1 cellular context compared by ENCODE assay signal in the genomic region with DNA sequence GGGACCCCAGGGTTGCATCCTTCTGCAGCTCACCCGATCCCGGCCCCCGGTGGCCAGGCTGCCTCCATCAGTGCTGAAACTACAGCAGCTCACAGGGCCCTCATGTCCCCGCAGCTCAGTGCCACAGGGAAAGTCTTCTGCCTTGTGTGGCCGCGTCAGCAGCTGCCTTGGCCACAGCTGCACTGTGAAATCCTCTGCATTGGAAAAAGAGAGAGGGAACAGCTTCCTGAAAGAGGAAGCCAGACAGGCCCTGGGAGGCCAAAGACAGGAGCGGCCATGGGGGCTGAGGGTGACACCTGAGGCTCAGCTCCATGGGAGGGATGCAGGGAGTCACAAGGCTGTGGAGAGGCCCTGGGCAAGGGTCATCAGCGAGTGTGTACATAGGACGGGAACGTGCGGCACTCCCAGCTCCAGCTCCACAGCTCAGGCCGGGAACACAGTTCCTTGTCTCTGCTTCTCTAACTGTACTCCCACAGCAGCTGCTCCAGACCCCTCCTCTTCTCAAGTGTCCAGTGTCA.
TF ChIP-seq lines count a peak whose summit lies in the region.

No MANE protein-coding gene starts in this region.

TF ChIP-seq in HepG2, 621 proteins besides CTCF, POLR2A, EP300 and RAD21 (continues in another document):
- TF ChIP-seq ZNF431 (CRISPR knock-in tag; IDR thresholded peaks at IDR 0.05; ENCODE audit: borderline replicate concordance, low read depth), result no peak
- TF ChIP-seq, protein P1, sequence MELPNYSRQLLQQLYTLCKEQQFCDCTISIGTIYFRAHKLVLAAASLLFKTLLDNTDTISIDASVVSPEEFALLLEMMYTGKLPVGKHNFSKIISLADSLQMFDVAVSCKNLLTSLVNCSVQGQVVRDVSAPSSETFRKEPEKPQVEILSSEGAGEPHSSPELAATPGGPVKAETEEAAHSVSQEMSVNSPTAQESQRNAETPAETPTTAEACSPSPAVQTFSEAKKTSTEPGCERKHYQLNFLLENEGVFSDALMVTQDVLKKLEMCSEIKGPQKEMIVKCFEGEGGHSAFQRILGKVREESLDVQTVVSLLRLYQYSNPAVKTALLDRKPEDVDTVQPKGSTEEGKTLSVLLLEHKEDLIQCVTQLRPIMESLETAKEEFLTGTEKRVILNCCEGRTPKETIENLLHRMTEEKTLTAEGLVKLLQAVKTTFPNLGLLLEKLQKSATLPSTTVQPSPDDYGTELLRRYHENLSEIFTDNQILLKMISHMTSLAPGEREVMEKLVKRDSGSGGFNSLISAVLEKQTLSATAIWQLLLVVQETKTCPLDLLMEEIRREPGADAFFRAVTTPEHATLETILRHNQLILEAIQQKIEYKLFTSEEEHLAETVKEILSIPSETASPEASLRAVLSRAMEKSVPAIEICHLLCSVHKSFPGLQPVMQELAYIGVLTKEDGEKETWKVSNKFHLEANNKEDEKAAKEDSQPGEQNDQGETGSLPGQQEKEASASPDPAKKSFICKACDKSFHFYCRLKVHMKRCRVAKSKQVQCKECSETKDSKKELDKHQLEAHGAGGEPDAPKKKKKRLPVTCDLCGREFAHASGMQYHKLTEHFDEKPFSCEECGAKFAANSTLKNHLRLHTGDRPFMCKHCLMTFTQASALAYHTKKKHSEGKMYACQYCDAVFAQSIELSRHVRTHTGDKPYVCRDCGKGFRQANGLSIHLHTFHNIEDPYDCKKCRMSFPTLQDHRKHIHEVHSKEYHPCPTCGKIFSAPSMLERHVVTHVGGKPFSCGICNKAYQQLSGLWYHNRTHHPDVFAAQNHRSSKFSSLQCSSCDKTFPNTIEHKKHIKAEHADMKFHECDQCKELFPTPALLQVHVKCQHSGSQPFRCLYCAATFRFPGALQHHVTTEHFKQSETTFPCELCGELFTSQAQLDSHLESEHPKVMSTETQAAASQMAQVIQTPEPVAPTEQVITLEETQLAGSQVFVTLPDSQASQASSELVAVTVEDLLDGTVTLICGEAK (IDR thresholded peaks at IDR 0.05), result no peak
- TF ChIP-seq, protein P1 (CRISPR knock-in tag; IDR thresholded peaks at IDR 0.05), result peak; percentile 68
- TF ChIP-seq, protein P2, sequence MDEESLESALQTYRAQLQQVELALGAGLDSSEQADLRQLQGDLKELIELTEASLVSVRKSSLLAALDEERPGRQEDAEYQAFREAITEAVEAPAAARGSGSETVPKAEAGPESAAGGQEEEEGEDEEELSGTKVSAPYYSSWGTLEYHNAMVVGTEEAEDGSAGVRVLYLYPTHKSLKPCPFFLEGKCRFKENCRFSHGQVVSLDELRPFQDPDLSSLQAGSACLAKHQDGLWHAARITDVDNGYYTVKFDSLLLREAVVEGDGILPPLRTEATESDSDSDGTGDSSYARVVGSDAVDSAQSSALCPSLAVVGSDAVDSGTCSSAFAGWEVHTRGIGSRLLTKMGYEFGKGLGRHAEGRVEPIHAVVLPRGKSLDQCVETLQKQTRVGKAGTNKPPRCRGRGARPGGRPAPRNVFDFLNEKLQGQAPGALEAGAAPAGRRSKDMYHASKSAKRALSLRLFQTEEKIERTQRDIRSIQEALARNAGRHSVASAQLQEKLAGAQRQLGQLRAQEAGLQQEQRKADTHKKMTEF (CRISPR knock-in tag; IDR thresholded peaks at IDR 0.05), result peak; percentile 34; the same call in 1 of the 2 replicates
- TF ChIP-seq ZC3H4 (CRISPR knock-in tag; IDR thresholded peaks at IDR 0.05; ENCODE audit: borderline replicate concordance), result no peak
- TF ChIP-seq, protein P3, sequence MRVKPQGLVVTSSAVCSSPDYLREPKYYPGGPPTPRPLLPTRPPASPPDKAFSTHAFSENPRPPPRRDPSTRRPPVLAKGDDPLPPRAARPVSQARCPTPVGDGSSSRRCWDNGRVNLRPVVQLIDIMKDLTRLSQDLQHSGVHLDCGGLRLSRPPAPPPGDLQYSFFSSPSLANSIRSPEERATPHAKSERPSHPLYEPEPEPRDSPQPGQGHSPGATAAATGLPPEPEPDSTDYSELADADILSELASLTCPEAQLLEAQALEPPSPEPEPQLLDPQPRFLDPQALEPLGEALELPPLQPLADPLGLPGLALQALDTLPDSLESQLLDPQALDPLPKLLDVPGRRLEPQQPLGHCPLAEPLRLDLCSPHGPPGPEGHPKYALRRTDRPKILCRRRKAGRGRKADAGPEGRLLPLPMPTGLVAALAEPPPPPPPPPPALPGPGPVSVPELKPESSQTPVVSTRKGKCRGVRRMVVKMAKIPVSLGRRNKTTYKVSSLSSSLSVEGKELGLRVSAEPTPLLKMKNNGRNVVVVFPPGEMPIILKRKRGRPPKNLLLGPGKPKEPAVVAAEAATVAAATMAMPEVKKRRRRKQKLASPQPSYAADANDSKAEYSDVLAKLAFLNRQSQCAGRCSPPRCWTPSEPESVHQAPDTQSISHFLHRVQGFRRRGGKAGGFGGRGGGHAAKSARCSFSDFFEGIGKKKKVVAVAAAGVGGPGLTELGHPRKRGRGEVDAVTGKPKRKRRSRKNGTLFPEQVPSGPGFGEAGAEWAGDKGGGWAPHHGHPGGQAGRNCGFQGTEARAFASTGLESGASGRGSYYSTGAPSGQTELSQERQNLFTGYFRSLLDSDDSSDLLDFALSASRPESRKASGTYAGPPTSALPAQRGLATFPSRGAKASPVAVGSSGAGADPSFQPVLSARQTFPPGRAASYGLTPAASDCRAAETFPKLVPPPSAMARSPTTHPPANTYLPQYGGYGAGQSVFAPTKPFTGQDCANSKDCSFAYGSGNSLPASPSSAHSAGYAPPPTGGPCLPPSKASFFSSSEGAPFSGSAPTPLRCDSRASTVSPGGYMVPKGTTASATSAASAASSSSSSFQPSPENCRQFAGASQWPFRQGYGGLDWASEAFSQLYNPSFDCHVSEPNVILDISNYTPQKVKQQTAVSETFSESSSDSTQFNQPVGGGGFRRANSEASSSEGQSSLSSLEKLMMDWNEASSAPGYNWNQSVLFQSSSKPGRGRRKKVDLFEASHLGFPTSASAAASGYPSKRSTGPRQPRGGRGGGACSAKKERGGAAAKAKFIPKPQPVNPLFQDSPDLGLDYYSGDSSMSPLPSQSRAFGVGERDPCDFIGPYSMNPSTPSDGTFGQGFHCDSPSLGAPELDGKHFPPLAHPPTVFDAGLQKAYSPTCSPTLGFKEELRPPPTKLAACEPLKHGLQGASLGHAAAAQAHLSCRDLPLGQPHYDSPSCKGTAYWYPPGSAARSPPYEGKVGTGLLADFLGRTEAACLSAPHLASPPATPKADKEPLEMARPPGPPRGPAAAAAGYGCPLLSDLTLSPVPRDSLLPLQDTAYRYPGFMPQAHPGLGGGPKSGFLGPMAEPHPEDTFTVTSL (CRISPR knock-in tag; IDR thresholded peaks at IDR 0.05; ENCODE audit: borderline replicate concordance), result peak; percentile 50; the same call in 1 of the 2 replicates
- no peak for TF ChIP-seq ZNF614 (CRISPR knock-in tag; IDR thresholded peaks at IDR 0.05; ENCODE audit: borderline replicate concordance)
- TF ChIP-seq, protein P4, sequence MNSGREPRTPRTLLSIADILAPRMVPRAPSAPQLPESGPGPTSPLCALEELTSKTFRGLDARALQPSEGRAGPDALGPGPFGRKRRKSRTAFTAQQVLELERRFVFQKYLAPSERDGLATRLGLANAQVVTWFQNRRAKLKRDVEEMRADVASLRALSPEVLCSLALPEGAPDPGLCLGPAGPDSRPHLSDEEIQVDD (CRISPR knock-in tag; IDR thresholded peaks at IDR 0.05; ENCODE audit: borderline replicate concordance), result no peak
- TF ChIP-seq ZNF331 (CRISPR knock-in tag; IDR thresholded peaks at IDR 0.05), result peak; percentile 72
- TF ChIP-seq ZNF569 (CRISPR knock-in tag; IDR thresholded peaks at IDR 0.05; ENCODE audit: borderline replicate concordance), result 0 out of 2 replicates have a peak, but pooled peaks have one; percentile 40
- no peak for TF ChIP-seq ZKSCAN5 (CRISPR knock-in tag; IDR thresholded peaks at IDR 0.05)
- TF ChIP-seq HMGA1 (CRISPR knock-in tag; conservative IDR thresholded peaks at IDR 0.05), result no peak
- TF ChIP-seq ZMYM3 (CRISPR knock-in tag; IDR thresholded peaks at IDR 0.05), result peak; percentile 55; the same call in 1 of the 2 replicates
- TF ChIP-seq DPF2 (CRISPR knock-in tag; IDR thresholded peaks at IDR 0.05; ENCODE audit: borderline replicate concordance, low read depth), result peak; percentile 70; the same call in 1 of the 2 replicates
- TF ChIP-seq MAFK (conservative IDR thresholded peaks at IDR 0.05 in 1 of 2, IDR thresholded peaks at IDR 0.05 in 1 of 2; ENCODE audit: low read length in 2 of 2), result no peak
- no peak for TF ChIP-seq SALL2 (CRISPR knock-in tag; IDR thresholded peaks at IDR 0.05)
- TF ChIP-seq GPN1 (CRISPR knock-in tag; IDR thresholded peaks at IDR 0.05; ENCODE audit: borderline replicate concordance), result no peak
- 0 out of 2 replicates have a peak, but pooled peaks have one; percentile 31 for TF ChIP-seq ZNF225 (CRISPR knock-in tag; IDR thresholded peaks at IDR 0.05)
- TF ChIP-seq MTF1 (CRISPR knock-in tag; IDR thresholded peaks at IDR 0.05), result no peak
- no peak for TF ChIP-seq NR3C1 (CRISPR knock-in tag; IDR thresholded peaks at IDR 0.05)
- TF ChIP-seq, protein P5, sequence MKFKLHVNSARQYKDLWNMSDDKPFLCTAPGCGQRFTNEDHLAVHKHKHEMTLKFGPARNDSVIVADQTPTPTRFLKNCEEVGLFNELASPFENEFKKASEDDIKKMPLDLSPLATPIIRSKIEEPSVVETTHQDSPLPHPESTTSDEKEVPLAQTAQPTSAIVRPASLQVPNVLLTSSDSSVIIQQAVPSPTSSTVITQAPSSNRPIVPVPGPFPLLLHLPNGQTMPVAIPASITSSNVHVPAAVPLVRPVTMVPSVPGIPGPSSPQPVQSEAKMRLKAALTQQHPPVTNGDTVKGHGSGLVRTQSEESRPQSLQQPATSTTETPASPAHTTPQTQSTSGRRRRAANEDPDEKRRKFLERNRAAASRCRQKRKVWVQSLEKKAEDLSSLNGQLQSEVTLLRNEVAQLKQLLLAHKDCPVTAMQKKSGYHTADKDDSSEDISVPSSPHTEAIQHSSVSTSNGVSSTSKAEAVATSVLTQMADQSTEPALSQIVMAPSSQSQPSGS (CRISPR knock-in tag; IDR thresholded peaks at IDR 0.05), result 0 out of 2 replicates have a peak, but pooled peaks have one; percentile 33
- TF ChIP-seq ZKSCAN8 (CRISPR knock-in tag; IDR thresholded peaks at IDR 0.05; ENCODE audit: borderline replicate concordance), result no peak
- no peak for TF ChIP-seq SMYD3 (CRISPR knock-in tag; IDR thresholded peaks at IDR 0.05)
- no peak for TF ChIP-seq ZSCAN30 (CRISPR knock-in tag; IDR thresholded peaks at IDR 0.05)
- 0 out of 2 replicates have a peak, but pooled peaks have one; percentile 27 for TF ChIP-seq ZNF724P (CRISPR knock-in tag; IDR thresholded peaks at IDR 0.05; ENCODE audit: borderline replicate concordance)
- peak; percentile 87; the same call in 1 of the 2 replicates for TF ChIP-seq KAT7 (CRISPR knock-in tag; IDR thresholded peaks at IDR 0.05; ENCODE audit: borderline replicate concordance)
- TF ChIP-seq SP2 (CRISPR knock-in tag; IDR thresholded peaks at IDR 0.05), result 0 out of 2 replicates have a peak, but pooled peaks have one; percentile 37
- TF ChIP-seq ZNF644 (CRISPR knock-in tag; IDR thresholded peaks at IDR 0.05; ENCODE audit: low read depth), result no peak
- peak; percentile 81 for TF ChIP-seq HNF4G (IDR thresholded peaks at IDR 0.05; ENCODE audit: borderline replicate concordance, low read depth, low read length)
- peak; percentile 87 for TF ChIP-seq HNF4G (CRISPR knock-in tag; IDR thresholded peaks at IDR 0.05; ENCODE audit: borderline replicate concordance, low read depth)
- TF ChIP-seq JARID2 (CRISPR knock-in tag; IDR thresholded peaks at IDR 0.05; ENCODE audit: insufficient replicate concordance), result no peak
- peak; percentile 86 for TF ChIP-seq FOXA3 (CRISPR knock-in tag; IDR thresholded peaks at IDR 0.05)
- TF ChIP-seq, protein P6, sequence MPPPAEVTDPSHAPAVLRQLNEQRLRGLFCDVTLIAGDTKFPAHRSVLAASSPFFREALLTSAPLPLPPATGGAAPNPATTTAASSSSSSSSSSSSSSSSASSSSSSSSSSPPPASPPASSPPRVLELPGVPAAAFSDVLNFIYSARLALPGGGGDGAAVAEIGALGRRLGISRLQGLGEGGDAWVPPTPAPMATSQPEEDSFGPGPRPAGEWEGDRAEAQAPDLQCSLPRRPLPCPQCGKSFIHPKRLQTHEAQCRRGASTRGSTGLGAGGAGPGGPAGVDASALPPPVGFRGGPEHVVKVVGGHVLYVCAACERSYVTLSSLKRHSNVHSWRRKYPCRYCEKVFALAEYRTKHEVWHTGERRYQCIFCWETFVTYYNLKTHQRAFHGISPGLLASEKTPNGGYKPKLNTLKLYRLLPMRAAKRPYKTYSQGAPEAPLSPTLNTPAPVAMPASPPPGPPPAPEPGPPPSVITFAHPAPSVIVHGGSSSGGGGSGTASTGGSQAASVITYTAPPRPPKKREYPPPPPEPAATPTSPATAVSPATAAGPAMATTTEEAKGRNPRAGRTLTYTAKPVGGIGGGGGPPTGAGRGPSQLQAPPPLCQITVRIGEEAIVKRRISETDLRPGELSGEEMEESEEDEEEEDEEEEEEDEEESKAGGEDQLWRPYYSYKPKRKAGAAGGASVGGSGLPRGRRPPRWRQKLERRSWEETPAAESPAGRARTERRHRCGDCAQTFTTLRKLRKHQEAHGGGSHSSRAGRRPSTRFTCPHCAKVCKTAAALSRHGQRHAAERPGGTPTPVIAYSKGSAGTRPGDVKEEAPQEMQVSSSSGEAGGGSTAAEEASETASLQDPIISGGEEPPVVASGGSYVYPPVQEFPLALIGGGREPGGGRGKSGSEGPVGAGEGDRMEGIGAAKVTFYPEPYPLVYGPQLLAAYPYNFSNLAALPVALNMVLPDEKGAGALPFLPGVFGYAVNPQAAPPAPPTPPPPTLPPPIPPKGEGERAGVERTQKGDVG (CRISPR knock-in tag; IDR thresholded peaks at IDR 0.05; ENCODE audit: borderline replicate concordance), result 0 out of 2 replicates have a peak, but pooled peaks have one; percentile 29
